26 cellular contexts compared by ENCODE assay signal in genomic region chr6:2471474-2471873, GRCh38.
A peak's percentile ranks its signal among the peaks of the same experiment; 100 is the strongest.
DNase-seq lines count a peak whose midpoint lies in the region; ATAC-seq and TF ChIP-seq lines count a peak whose summit lies in the region.
"Had no signal": no experiment of that assay in that cellular context is flagged by ENCODE, and none has a peak within 500 bp of the region (broad histone marks: within the 10 kb centered on the region; RNA-seq: fewer than 3 reads in every experiment).

No MANE protein-coding gene starts in this region.

- H3K4me3 ChIP-seq in epithelial cell of esophagus (ENCODE audit: low read length): no peak overlapping the region
- H3K4me3 ChIP-seq: cardiac muscle cell, gastrocnemius medialis, left ventricle myocardium inferior, Peyer's patch, smooth muscle cell had no signal

- H3K4me1 Mint-ChIP-seq in activated CD4-positive, alpha-beta T cell treated with anti-CD3 and anti-CD28 coated beads, Interleukin-2, amount 10 ng/mL, durations not matched to agents 7 days and 5 days: no peaks in the 10 kb centered on the region
- H3K4me1 Mint-ChIP-seq in T-helper 2 cell treated with Interferon-gamma antibody and Interleukin-4, amounts not matched to agents 5 μg/mL and 100 μg/mL, for 36 hours (ENCODE audit: low read depth): no peaks in the 10 kb centered on the region
- peaks cover 29% of the 10 kb centered on the region for H3K4me1 Mint-ChIP-seq in WTC11
- H3K4me1 Mint-ChIP-seq: activated naive CD4-positive, alpha-beta T cell treated with anti-CD3 and anti-CD28 coated beads, Interleukin-2, amount 50 U/mL, for 24 hours had no signal

- TF ChIP-seq CTCF in epithelial cell of esophagus (IDR thresholded peaks at IDR 0.05; ENCODE audit: insufficient read depth, low read depth, low read length, missing control alignments) (no peak), WTC11 (IDR thresholded peaks at IDR 0.05) (no peak)

- DNase-seq in COLO668 (lab: John Stamatoyannopoulos, UW; ENCODE audit: unreplicated experiment) (peak; percentile 69), NCI-H1092 treated with DMSO at 0.1 percent for 48 hours (lab: John Stamatoyannopoulos, UW) (peak; percentile 58), NCI-H345 treated with DMSO at 0.1 percent for 48 hours (lab: John Stamatoyannopoulos, UW; ENCODE audit: unreplicated experiment) (peak; percentile 8), epithelial cell of esophagus (ENCODE audit: low read depth) (peak; percentile 45), glomerular visceral epithelial cell (ENCODE audit: extremely low spot score) (no peak), WTC11 (ENCODE audit: low spot score) (no peak)
- no peak for DNase-seq in activated CD4-positive, alpha-beta T cell treated with anti-CD3 and anti-CD28 coated beads, Interleukin-2, amount 10 ng/mL, durations not matched to agents 7 days and 5 days
- DNase-seq in T-helper 2 cell treated with Interferon-gamma antibody and Interleukin-4, amounts not matched to agents 5 μg/mL and 100 μg/mL, for 36 hours (ENCODE audit: low spot score): no peak
- DNase-seq: activated CD4-positive, alpha-beta T cell treated with anti-CD3 and anti-CD28 coated beads, Interleukin-2, amount 50 U/mL, for 1 hour; anterior cingulate cortex; BE2C; cortex of kidney; gastrocnemius medialis; hippocampal formation; left ventricle myocardium inferior; naive thymus-derived CD4-positive, alpha-beta T cell; NCI-H446; occipital lobe; Peyer's patch; stimulated activated CD4-positive, alpha-beta T cell treated with anti-CD3 and anti-CD28 coated beads, Interleukin-4, amount 100 ng/mL, for 24 hours; stimulated activated naive CD4-positive, alpha-beta T cell had no signal

- H3K27me3 Mint-ChIP-seq in activated CD4-positive, alpha-beta T cell treated with anti-CD3 and anti-CD28 coated beads, Interleukin-2, amount 10 ng/mL, durations not matched to agents 7 days and 5 days: peaks cover 29% of the 10 kb centered on the region
- peaks cover 31% of the 10 kb centered on the region for H3K27me3 Mint-ChIP-seq in T-helper 2 cell treated with Interferon-gamma antibody and Interleukin-4, amounts not matched to agents 5 μg/mL and 100 μg/mL, for 36 hours (ENCODE audit: low read depth)
- H3K27me3 Mint-ChIP-seq in WTC11 (ENCODE audit: low read depth): peaks cover 4% of the 10 kb centered on the region

- POLR2A ChIA-PET in activated CD4-positive, alpha-beta T cell treated with anti-CD3 and anti-CD28 coated beads, Interleukin-2, amount 10 ng/mL, durations not matched to agents 7 days and 5 days (lab: Charles Lee): no interaction called here
- POLR2A ChIA-PET in WTC11 (lab: Charles Lee): no interaction called here

- no peaks in the 10 kb centered on the region for H3K9me3 Mint-ChIP-seq in activated CD4-positive, alpha-beta T cell treated with anti-CD3 and anti-CD28 coated beads, Interleukin-2, amount 10 ng/mL, durations not matched to agents 7 days and 5 days
- no peaks in the 10 kb centered on the region for H3K9me3 Mint-ChIP-seq in T-helper 2 cell treated with Interferon-gamma antibody and Interleukin-4, amounts not matched to agents 5 μg/mL and 100 μg/mL, for 36 hours
- no peaks in the 10 kb centered on the region for H3K9me3 Mint-ChIP-seq in WTC11
- H3K9me3 Mint-ChIP-seq: activated naive CD4-positive, alpha-beta T cell treated with anti-CD3 and anti-CD28 coated beads, Interleukin-2, amount 50 U/mL, for 24 hours; T-helper 1 cell treated with Interleukin-12 subunit alpha and Interleukin-12 subunit beta and Interleukin-4 antibody, amounts not matched to agents 30 μg/mL and 1 μg/mL, for 36 hours had no signal

- no peaks in the 10 kb centered on the region for H3K36me3 Mint-ChIP-seq in activated CD4-positive, alpha-beta T cell treated with anti-CD3 and anti-CD28 coated beads, Interleukin-2, amount 10 ng/mL, durations not matched to agents 7 days and 5 days (ENCODE audit: low read depth)
- no peaks in the 10 kb centered on the region for H3K36me3 Mint-ChIP-seq in T-helper 2 cell treated with Interferon-gamma antibody and Interleukin-4, amounts not matched to agents 5 μg/mL and 100 μg/mL, for 36 hours (ENCODE audit: low read depth)
- H3K36me3 Mint-ChIP-seq in WTC11: no peaks in the 10 kb centered on the region
- H3K36me3 Mint-ChIP-seq: activated naive CD4-positive, alpha-beta T cell treated with anti-CD3 and anti-CD28 coated beads, Interleukin-2, amount 50 U/mL, for 24 hours had no signal

- H3K4me3 Mint-ChIP-seq in activated CD4-positive, alpha-beta T cell treated with anti-CD3 and anti-CD28 coated beads, Interleukin-2, amount 10 ng/mL, durations not matched to agents 7 days and 5 days: no peak overlapping the region
- H3K4me3 Mint-ChIP-seq in T-helper 2 cell treated with Interferon-gamma antibody and Interleukin-4, amounts not matched to agents 5 μg/mL and 100 μg/mL, for 36 hours: no peak overlapping the region
- H3K4me3 Mint-ChIP-seq in WTC11: no peak overlapping the region
- H3K4me3 Mint-ChIP-seq: activated naive CD4-positive, alpha-beta T cell treated with anti-CD3 and anti-CD28 coated beads, Interleukin-2, amount 50 U/mL, for 24 hours; naive thymus-derived CD4-positive, alpha-beta T cell; T-helper 1 cell treated with Interleukin-12 subunit alpha and Interleukin-12 subunit beta and Interleukin-4 antibody, amounts not matched to agents 30 μg/mL and 1 μg/mL, for 36 hours had no signal

- CTCF ChIA-PET in activated CD4-positive, alpha-beta T cell treated with anti-CD3 and anti-CD28 coated beads, Interleukin-2, amount 10 ng/mL, durations not matched to agents 7 days and 5 days (lab: Charles Lee): interaction anchor here (0.8 to 2.1 kb wide), 2 partner anchors 11 to 19 kb away, joined by 3 to 6 read pairs; no protein-coding TSS in a partner anchor
- CTCF ChIA-PET in WTC11 (lab: Charles Lee): no interaction called here

- ATAC-seq in WTC11: no peak
- ATAC-seq: gastrocnemius medialis; HCT116; naive thymus-derived CD4-positive, alpha-beta T cell had no signal

- no peak overlapping the region for H3K27ac Mint-ChIP-seq in activated CD4-positive, alpha-beta T cell treated with anti-CD3 and anti-CD28 coated beads, Interleukin-2, amount 10 ng/mL, durations not matched to agents 7 days and 5 days
- no peak overlapping the region for H3K27ac Mint-ChIP-seq in T-helper 2 cell treated with Interferon-gamma antibody and Interleukin-4, amounts not matched to agents 5 μg/mL and 100 μg/mL, for 36 hours
- no peak overlapping the region for H3K27ac Mint-ChIP-seq in WTC11
- H3K27ac Mint-ChIP-seq: activated naive CD4-positive, alpha-beta T cell treated with anti-CD3 and anti-CD28 coated beads, Interleukin-2, amount 50 U/mL, for 24 hours; naive thymus-derived CD4-positive, alpha-beta T cell; T-helper 1 cell treated with Interleukin-12 subunit alpha and Interleukin-12 subunit beta and Interleukin-4 antibody, amounts not matched to agents 30 μg/mL and 1 μg/mL, for 36 hours had no signal

TF ChIP-seq in WTC11, 78 proteins besides CTCF, POLR2A, EP300 and RAD21:
- TF ChIP-seq EMX1 (CRISPR knock-in tag; IDR thresholded peaks at IDR 0.05) (no peak), ATF6 (CRISPR knock-in tag; IDR thresholded peaks at IDR 0.05) (no peak)

Comparison
In these comparisons a context has a peak if more than half of its experiments do, and no peak if none do; other contexts are left out.
1. DNase-seq: peak in COLO668 (single experiment), NCI-H1092 treated with DMSO at 0.1 percent for 48 hours (single experiment), NCI-H345 treated with DMSO at 0.1 percent for 48 hours (single experiment) and epithelial cell of esophagus (single experiment); none in glomerular visceral epithelial cell (single experiment), activated CD4-positive, alpha-beta T cell treated with anti-CD3 and anti-CD28 coated beads, Interleukin-2, amount 10 ng/mL, durations not matched to agents 7 days and 5 days (single experiment), T-helper 2 cell treated with Interferon-gamma antibody and Interleukin-4, amounts not matched to agents 5 μg/mL and 100 μg/mL, for 36 hours (single experiment) and WTC11 (single experiment).